Comparison of ENCODE assay signal across 13 cellular contexts in genomic region chr5:34957299-34957698, GRCh38.
"Had no signal": no experiment of that assay in that cellular context is flagged by ENCODE, and none has a peak within 500 bp of the region (broad histone marks: within the 10 kb centered on the region; RNA-seq: fewer than 3 reads in every experiment).

No MANE protein-coding gene starts in this region.

- H3K4me3 ChIP-seq: esophagus squamous epithelium, lower lobe of right lung, thyroid gland had no signal

- H3K27me3 ChIP-seq: brain microvascular endothelial cell, esophagus squamous epithelium, thyroid gland had no signal

- ATAC-seq: activated CD8-positive, alpha-beta T cell treated with anti-CD3 and anti-CD28 coated beads, Interleukin-2, amount 10 ng/mL, durations not matched to agents 7 days and 5 days had no signal

- H3K9ac ChIP-seq: parathyroid adenoma had no signal

- H3K4me1 ChIP-seq: esophagus squamous epithelium, lower lobe of right lung, thyroid gland had no signal

- H3K9me3 ChIP-seq: esophagus squamous epithelium, lower lobe of right lung, thyroid gland had no signal

- DNase-seq: activated CD4-positive, alpha-beta T cell treated with anti-CD3 and anti-CD28 coated beads for 48 hours; activated CD8-positive, alpha-beta memory T cell treated with anti-CD3 and anti-CD28 coated beads, Interleukin-2, amount 50 U/mL, for 48 hours; activated CD8-positive, alpha-beta T cell treated with anti-CD3 and anti-CD28 coated beads, Interleukin-2, amount 10 ng/mL, durations not matched to agents 7 days and 5 days; activated naive CD4-positive, alpha-beta T cell; activated naive CD8-positive, alpha-beta T cell treated with anti-CD3 and anti-CD28 coated beads, Interleukin-2, amount 50 U/mL, for 24 hours; brain microvascular endothelial cell; esophagus squamous epithelium; hippocampal formation; lower lobe of right lung; naive B cell; small intestine had no signal

- H3K27ac ChIP-seq: brain microvascular endothelial cell, esophagus squamous epithelium, lower lobe of right lung, parathyroid adenoma, thyroid gland had no signal
